Comparison of ENCODE assay signal across 1 cellular context in the genomic region with DNA sequence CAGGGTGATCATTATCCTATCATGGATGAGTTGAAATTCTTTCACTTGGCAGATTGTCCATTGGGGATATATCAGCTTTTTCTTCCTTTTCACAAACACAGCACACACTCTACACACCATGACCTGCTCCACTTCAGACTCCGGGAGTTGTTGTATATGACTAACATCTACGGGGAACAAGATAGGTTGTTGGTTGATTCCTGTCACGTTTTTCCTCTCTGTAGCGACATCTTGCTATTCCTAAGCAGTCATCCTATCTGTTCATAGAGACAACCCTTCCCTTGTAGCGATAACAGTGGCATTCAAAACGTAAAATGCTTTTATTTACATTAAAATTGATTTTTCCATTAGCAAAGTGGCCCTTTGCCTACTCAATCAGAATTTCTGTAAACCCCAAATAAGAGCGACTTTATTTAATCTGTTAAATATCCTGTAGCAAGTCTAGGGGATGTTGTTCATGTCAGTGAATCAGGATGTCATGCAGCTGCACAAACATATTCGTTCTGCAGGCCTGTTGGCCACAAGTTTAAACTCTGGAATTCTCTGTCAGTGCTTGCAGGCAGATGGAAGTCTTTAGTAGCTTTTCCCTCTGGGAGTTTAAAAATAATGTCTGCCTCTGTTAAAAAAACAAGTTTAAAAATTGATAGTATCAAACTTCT.
TF ChIP-seq lines count a peak whose summit lies in the region.

No MANE protein-coding gene starts in this region.

TF ChIP-seq in HepG2, 621 proteins besides CTCF, POLR2A, EP300 and RAD21:
- TF ChIP-seq, protein P1, sequence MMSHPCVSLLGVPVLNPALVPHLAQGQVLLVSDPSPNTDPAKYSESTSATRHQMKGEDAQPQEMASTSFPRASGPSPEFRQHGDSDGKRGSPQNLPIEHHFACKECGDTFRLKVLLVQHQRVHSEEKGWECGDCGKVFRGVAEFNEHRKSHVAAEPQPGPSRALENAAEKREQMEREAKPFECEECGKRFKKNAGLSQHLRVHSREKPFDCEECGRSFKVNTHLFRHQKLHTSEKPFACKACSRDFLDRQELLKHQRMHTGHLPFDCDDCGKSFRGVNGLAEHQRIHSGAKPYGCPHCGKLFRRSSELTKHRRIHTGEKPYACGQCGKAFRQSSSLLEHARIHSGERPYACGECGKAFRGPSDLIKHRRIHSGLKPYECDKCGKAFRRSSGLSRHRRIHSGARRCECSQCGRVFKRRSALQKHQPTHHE (CRISPR knock-in tag; IDR thresholded peaks at IDR 0.05; ENCODE audit: borderline replicate concordance) = no peak
- TF ChIP-seq ZNF672 (CRISPR knock-in tag; IDR thresholded peaks at IDR 0.05) = no peak
- no peak for TF ChIP-seq GRHL1 (CRISPR knock-in tag; conservative IDR thresholded peaks at IDR 0.05)
